9 cellular contexts compared by ENCODE assay signal in the genomic region with DNA sequence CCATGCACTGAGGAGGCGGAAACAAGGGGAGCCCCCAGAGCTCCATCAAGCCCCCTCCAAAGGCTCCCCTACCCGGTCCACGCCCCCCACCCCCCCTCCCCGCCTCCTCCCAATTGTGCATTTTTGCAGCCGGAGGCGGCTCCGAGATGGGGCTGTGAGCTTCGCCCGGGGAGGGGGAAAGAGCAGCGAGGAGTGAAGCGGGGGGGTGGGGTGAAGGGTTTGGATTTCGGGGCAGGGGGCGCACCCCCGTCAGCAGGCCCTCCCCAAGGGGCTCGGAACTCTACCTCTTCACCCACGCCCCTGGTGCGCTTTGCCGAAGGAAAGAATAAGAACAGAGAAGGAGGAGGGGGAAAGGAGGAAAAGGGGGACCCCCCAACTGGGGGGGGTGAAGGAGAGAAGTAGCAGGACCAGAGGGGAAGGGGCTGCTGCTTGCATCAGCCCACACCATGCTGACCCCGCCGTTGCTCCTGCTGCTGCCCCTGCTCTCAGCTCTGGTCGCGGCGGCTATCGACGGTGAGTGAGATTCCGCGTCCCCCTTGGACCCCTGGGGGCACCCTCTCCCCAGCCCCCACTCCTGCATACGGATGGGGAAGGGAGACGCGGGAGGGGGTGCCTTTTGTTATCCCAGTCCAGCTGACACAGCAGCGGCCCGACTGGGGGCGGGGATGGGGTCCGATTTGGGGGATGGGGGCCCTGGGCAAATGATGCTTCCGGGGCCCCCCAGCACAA. TPM values are rescaled to one million over a fixed set of nuclear protein-coding genes. Genes with fewer than 3 reads are reported as not detected.
DNase-seq lines count a peak whose midpoint lies in the region; ATAC-seq, FAIRE-seq and TF ChIP-seq lines count a peak whose summit lies in the region.
"Had no signal": no experiment of that assay in that cellular context is flagged by ENCODE, and none has a peak within 500 bp of the region (broad histone marks: within the 10 kb centered on the region; RNA-seq: fewer than 3 reads in every experiment).

No MANE protein-coding gene starts in this region.

- H3K27me3 ChIP-seq in CD8-positive, alpha-beta memory T cell (ENCODE audit: insufficient read depth, low read length, poor library complexity, severe bottlenecking), result no peaks in the 10 kb centered on the region
- H3K27me3 ChIP-seq in PC-9 (ENCODE audit: insufficient read depth, low read depth), result no peaks in the 10 kb centered on the region
- H3K27me3 ChIP-seq in esophagus muscularis mucosa, result peaks cover 0 to 2% (median 0%) of the 10 kb centered on the region in 4 donors
- no peaks in the 10 kb centered on the region for H3K27me3 ChIP-seq in ovary
- H3K27me3 ChIP-seq in foreskin keratinocyte, result no peaks in the 10 kb centered on the region

- peak overlapping the region in 1 of 8 donors; percentile 70 for H3K27ac Mint-ChIP-seq in CD8-positive, alpha-beta memory T cell

- H4K20me1 ChIP-seq in PC-9 (ENCODE audit: insufficient read depth), result no peaks in the 10 kb centered on the region

- no peaks in the 10 kb centered on the region for H3K79me2 ChIP-seq in PC-9 (ENCODE audit: low read depth)

- no peak for ATAC-seq in foreskin keratinocyte

- H3K9me3 Mint-ChIP-seq in CD8-positive, alpha-beta memory T cell, result no peaks in the 10 kb centered on the region

- CTCF ChIA-PET in CD8-positive, alpha-beta memory T cell (lab: Charles Lee), result interaction anchor here (0.8 to 11.6 kb wide), 9 partner anchors 13 to 96 kb away, joined by 3 to 173 read pairs (median 3); partner anchors contain the start of gene STAT6
- CTCF ChIA-PET in PC-9 (lab: Charles Lee), result interaction anchor here (0.6 to 2.4 kb wide), 12 partner anchors 16 to 148 kb away, joined by 3 to 40 read pairs (median 5); partner anchors contain the start of gene STAC3

- WGBS in esophagus muscularis mucosa, result 3% methylated on average over 29 of the region's 35 CpGs
- WGBS in ovary, 3 donors, result 1 to 4% (median 1%) methylated on average over 28 to 35 of the region's 35 CpGs

- H3F3A ChIP-seq in PC-9 (ENCODE audit: insufficient read depth, low read depth), result peaks cover 15% of the 10 kb centered on the region

- intact Hi-C loops in PC-9 (cut with micrococcal nuclease; ENCODE audit: unreplicated experiment), result no loop called here
- intact Hi-C loops in esophagus muscularis mucosa (cut with DNase I), result no loop called here
- intact Hi-C loops in ovary (cut with DNase I), result loop anchor here in 2 of 4 donors (2.0 to 5.0 kb wide), 3 partner anchors 39 to 54 kb away; no protein-coding TSS in a partner anchor

- no TSS peak for BruUV-seq in PC-9 (replicated peaks; lab: Mats Ljungman, UMichigan)

- no peaks in the 10 kb centered on the region for H3K9me2 ChIP-seq in PC-9 (ENCODE audit: insufficient read depth)

- H3K4me1 ChIP-seq in CD8-positive, alpha-beta memory T cell (ENCODE audit: insufficient read depth, low read length), result peaks cover 11% of the 10 kb centered on the region
- peaks cover 8% of the 10 kb centered on the region for H3K4me1 ChIP-seq in PC-9 (replicated peaks; ENCODE audit: insufficient read depth)
- H3K4me1 ChIP-seq in esophagus muscularis mucosa, result peaks cover 27 to 62% (median 60%) of the 10 kb centered on the region in 4 donors
- peaks cover 23% of the 10 kb centered on the region for H3K4me1 ChIP-seq in ovary (ENCODE audit: insufficient read depth)
- peaks cover 6% of the 10 kb centered on the region for H3K4me1 ChIP-seq in foreskin keratinocyte

- TF ChIP-seq POLR2A in esophagus muscularis mucosa (IDR thresholded peaks at IDR 0.05; ENCODE audit: low read depth), result no peak
- no peak for TF ChIP-seq POLR2A in ovary (IDR thresholded peaks at IDR 0.05)

- no peak for TF ChIP-seq CTCF in PC-9 (conservative IDR thresholded peaks at IDR 0.05)
- TF ChIP-seq CTCF in esophagus muscularis mucosa (IDR thresholded peaks at IDR 0.05), result no peak
- no peak for TF ChIP-seq CTCF in ovary (IDR thresholded peaks at IDR 0.05)
- no peak for TF ChIP-seq CTCF in D721Med (IDR thresholded peaks at IDR 0.05; ENCODE audit: insufficient read depth, missing control alignments)
- no peak for TF ChIP-seq CTCF in foreskin keratinocyte (conservative IDR thresholded peaks at IDR 0.05)

- peak overlapping the region; percentile 85 to 97 (median 87) for H3K4me3 Mint-ChIP-seq in CD8-positive, alpha-beta memory T cell

- peak overlapping the region; percentile 86 for H3K4me3 ChIP-seq in CD8-positive, alpha-beta memory T cell (ENCODE audit: low read length)
- H3K4me3 ChIP-seq in PC-9 (peak overlapping the region; percentile 97; the same call in 1 of the 2 replicates), esophagus muscularis mucosa (peak overlapping the region; percentile 73 to 89 (median 88)), ovary (peak overlapping the region; percentile 88)

- peak overlapping the region; percentile 52; the same call in 1 of the 2 replicates for H2AFZ ChIP-seq in PC-9

- no peak for TF ChIP-seq EP300 in esophagus muscularis mucosa (IDR thresholded peaks at IDR 0.05)
- no peak for TF ChIP-seq EP300 in ovary (IDR thresholded peaks at IDR 0.05)

- peaks cover 11 to 12% (median 11%) of the 10 kb centered on the region in 3 donors for H3K4me1 Mint-ChIP-seq in CD8-positive, alpha-beta memory T cell

- no peak overlapping the region for H3K27ac ChIP-seq in CD8-positive, alpha-beta memory T cell (ENCODE audit: low read depth, low read length)
- H3K27ac ChIP-seq in PC-9 (no peak overlapping the region), esophagus muscularis mucosa (replicated peaks in 1 of 4) (peak overlapping the region; percentile 95 to 99 (median 99)), ovary (peak overlapping the region; percentile 78 to 96), foreskin keratinocyte (no peak overlapping the region)

- no peak for FAIRE-seq in D721Med (lab: Jason Lieb, UNC)

- H3K27me3 Mint-ChIP-seq in CD8-positive, alpha-beta memory T cell, result peaks cover 3 to 9% of the 10 kb centered on the region in 2 donors

- DNase-seq in CD8-positive, alpha-beta memory T cell, result no peak
- DNase-seq in PC-9 (no peak), esophagus muscularis mucosa (ENCODE audit: extremely low spot score) (no peak), ovary (peak in 2 of 5 donors; percentile 62 to 68), D721Med (ENCODE audit: insufficient read length, low spot score) (no peak), GM19240 (ENCODE audit: insufficient read length, low spot score) (no peak), NCI-H128 (lab: John Stamatoyannopoulos, UW; ENCODE audit: unreplicated experiment) (no peak), foreskin keratinocyte (no peak)

- POLR2A ChIA-PET in CD8-positive, alpha-beta memory T cell (lab: Charles Lee), result interaction anchor here (0.6 to 2.0 kb wide), 3 partner anchors 17 to 136 kb away, joined by 3 to 9 read pairs (median 5); partner anchors contain the start of gene STAT6
- POLR2A ChIA-PET in PC-9 (lab: Charles Lee; ENCODE audit: unreplicated experiment), result interaction anchor here (0.6 to 1.8 kb wide), 10 partner anchors 17 to 939 kb away, joined by 3 to 19 read pairs (median 8); partner anchors contain the start of genes SMARCC2 and STAT6

- no peaks in the 10 kb centered on the region for H3K36me3 Mint-ChIP-seq in CD8-positive, alpha-beta memory T cell

- no peaks in the 10 kb centered on the region for H3K36me3 ChIP-seq in CD8-positive, alpha-beta memory T cell (ENCODE audit: insufficient read depth, low read length)
- H3K36me3 ChIP-seq in PC-9 (ENCODE audit: low read depth) (no peaks in the 10 kb centered on the region), esophagus muscularis mucosa (no peaks in the 10 kb centered on the region), ovary (no peaks in the 10 kb centered on the region)

- peak overlapping the region; percentile 87 for H3K4me2 ChIP-seq in PC-9

- no peaks in the 10 kb centered on the region for H3K9me3 ChIP-seq in CD8-positive, alpha-beta memory T cell (ENCODE audit: low read length)
- H3K9me3 ChIP-seq in PC-9 (ENCODE audit: insufficient read depth, low read depth) (no peaks in the 10 kb centered on the region), esophagus muscularis mucosa (no peaks in the 10 kb centered on the region), ovary (no peaks in the 10 kb centered on the region)

RNA-seq across cellular contexts. Expression of gene LRP1, which starts 0.4 kb away (rescaled TPM):
- total RNA-seq in CD8-positive, alpha-beta memory T cell, result 1 to 10 TPM; 2.3 to 2.5 TPM
- polyA plus RNA-seq in CD8-positive, alpha-beta memory T cell, result 0.29 TPM
- total RNA-seq in PC-9 (2021) (51.4 and 70.1 TPM in 2 replicates), esophagus muscularis mucosa (100 to 1,000 TPM; 203 to 338 (median 250) TPM), ovary (100 to 1,000 TPM; 148 to 640 (median 405) TPM), foreskin keratinocyte (9.8 and 17.5 TPM in 2 replicates)
- polyA plus RNA-seq in ovary (100 to 1,000 TPM in 1 of 2 donors, 10 to 100 TPM in 1; 76.4 to 168 TPM), foreskin keratinocyte (5.1 and 8.5 TPM in 2 replicates)

RNA-seq across cellular contexts. Expression of gene STAT6, which starts 17.5 kb away (rescaled TPM):
- total RNA-seq in CD8-positive, alpha-beta memory T cell, result 100 to 1,000 TPM; 262 to 265 TPM
- polyA plus RNA-seq in CD8-positive, alpha-beta memory T cell, result 82.8 TPM
- 112 and 122 TPM in 2 replicates for total RNA-seq in PC-9 (2021)
- 100 to 1,000 TPM; 111 to 168 (median 157) TPM for total RNA-seq in esophagus muscularis mucosa
- 100 to 1,000 TPM in 5 of 7 donors, 10 to 100 TPM in 2; 67.4 to 211 (median 168) TPM for total RNA-seq in ovary
- polyA plus RNA-seq in ovary, result 100 to 1,000 TPM; 145 to 158 TPM
- total RNA-seq in foreskin keratinocyte, result 94.4 and 98.8 TPM in 2 replicates
- polyA plus RNA-seq in foreskin keratinocyte, result 60.2 and 68.9 TPM in 2 replicates

RNA-seq across cellular contexts. Expression of gene LRP1-AS, which starts 18.7 kb away (rescaled TPM):
- total RNA-seq in CD8-positive, alpha-beta memory T cell, result not detected
- polyA plus RNA-seq in CD8-positive, alpha-beta memory T cell, result not detected
- not detected in 2 replicates for total RNA-seq in PC-9 (2021)
- total RNA-seq in esophagus muscularis mucosa, result not detected
- total RNA-seq in ovary, result not detected
- not detected for polyA plus RNA-seq in ovary
- total RNA-seq in foreskin keratinocyte, result not detected in 2 replicates
- polyA plus RNA-seq in foreskin keratinocyte, result not detected in 2 replicates
- total RNA-seq: glomerular endothelial cell had no signal

RNA-seq across cellular contexts. Expression of gene NAB2, which starts 39.8 kb away (rescaled TPM):
- 10 to 100 TPM; 37.7 to 40.1 TPM for total RNA-seq in CD8-positive, alpha-beta memory T cell
- polyA plus RNA-seq in CD8-positive, alpha-beta memory T cell, result 1.6 TPM
- total RNA-seq in PC-9 (2021) (13.8 and 20.2 TPM in 2 replicates), esophagus muscularis mucosa (10 to 100 TPM; 21.6 to 41.5 (median 35.1) TPM), ovary (100 to 1,000 TPM in 1 of 7 donors, 10 to 100 TPM in 6; 37.6 to 103 (median 70.8) TPM), foreskin keratinocyte (24.3 and 25.0 TPM in 2 replicates)
- polyA plus RNA-seq in ovary (10 to 100 TPM; 27.5 to 47.4 TPM), foreskin keratinocyte (19.4 and 21.5 TPM in 2 replicates)

RNA-seq across cellular contexts. Expression of gene NEMP1, which starts 50.1 kb away (rescaled TPM):
- 10 to 100 TPM; 50.5 to 50.9 TPM for total RNA-seq in CD8-positive, alpha-beta memory T cell
- 3.8 TPM for polyA plus RNA-seq in CD8-positive, alpha-beta memory T cell
- total RNA-seq in PC-9 (2021) (28.9 and 36.6 TPM in 2 replicates), esophagus muscularis mucosa (10 to 100 TPM in 2 of 4 donors, 1 to 10 TPM in 2; 8.3 to 11.8 (median 10.0) TPM), ovary (10 to 100 TPM in 5 of 7 donors, 1 to 10 TPM in 2; 6.8 to 14.9 (median 10.8) TPM), foreskin keratinocyte (16.6 and 20.3 TPM in 2 replicates)
- polyA plus RNA-seq in ovary (10 to 100 TPM in 1 of 2 donors, 1 to 10 TPM in 1; 5.8 to 11.1 TPM), foreskin keratinocyte (4.4 and 6.8 TPM in 2 replicates)

Comparison
In these comparisons a context has a peak if more than half of its experiments do, and no peak if none do; other contexts are left out.
1. H3K27ac ChIP-seq: peak in esophagus muscularis mucosa (4 of 4) and ovary (2 of 2); none in CD8-positive, alpha-beta memory T cell (single experiment), PC-9 (single experiment) and foreskin keratinocyte (single experiment).
2. Peak in every context shown above with its lines, with median percentiles within 50 percentile points of each other: H3K4me3 ChIP-seq.